10 cellular contexts compared by ENCODE assay signal in the genomic region with DNA sequence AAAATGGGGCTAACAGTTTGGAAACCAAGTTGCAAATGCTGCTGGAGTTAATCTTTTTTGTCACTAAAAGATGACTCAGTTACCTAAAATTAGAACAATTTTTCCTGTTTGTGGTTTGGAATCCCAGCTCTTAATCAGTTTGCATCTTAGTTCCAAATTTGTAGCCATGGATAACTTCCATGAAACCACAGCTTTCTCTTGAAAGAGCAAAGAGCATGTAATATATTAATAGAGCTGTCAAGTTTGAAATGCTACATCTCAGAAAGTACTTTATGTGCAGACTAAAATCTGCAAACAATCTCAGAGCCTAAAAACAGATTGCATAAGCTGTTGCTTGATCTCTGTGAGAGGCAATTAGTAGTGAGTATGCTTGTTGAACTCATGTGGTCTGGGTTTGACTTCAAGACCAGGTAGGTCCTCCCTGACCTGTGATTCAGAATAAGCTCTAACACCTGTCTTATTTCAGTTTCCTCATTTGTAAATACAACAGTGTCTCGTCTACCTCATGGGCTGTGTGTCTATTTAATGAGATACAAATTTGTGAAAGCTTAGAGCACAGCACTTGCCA. TPM values are rescaled to one million over a fixed set of nuclear protein-coding genes. Genes with fewer than 3 reads are reported as not detected.
DNase-seq lines count a peak whose midpoint lies in the region; ATAC-seq and TF ChIP-seq lines count a peak whose summit lies in the region.
"Had no signal": no experiment of that assay in that cellular context is flagged by ENCODE, and none has a peak within 500 bp of the region (broad histone marks: within the 10 kb centered on the region; RNA-seq: fewer than 3 reads in every experiment).

No MANE protein-coding gene starts in this region.

- WGBS in mesodermal cell (ENCODE audit: insufficient coverage in 2 of 2), 2 experiments, result no CpG with 5 or more reads among the region's 1 CpG

- POLR2A ChIA-PET in naive thymus-derived CD4-positive, alpha-beta T cell (lab: Charles Lee), result interaction anchor here (0.8 to 1.1 kb wide), 2 partner anchors 11 to 31 kb away, joined by 3 read pairs; no protein-coding TSS in a partner anchor

- no peaks in the 10 kb centered on the region for H3K9me3 Mint-ChIP-seq in activated naive CD4-positive, alpha-beta T cell treated with anti-CD3 and anti-CD28 coated beads, Interleukin-2, amount 10 ng/mL, durations not matched to agents 7 days and 5 days
- no peaks in the 10 kb centered on the region for H3K9me3 Mint-ChIP-seq in naive thymus-derived CD4-positive, alpha-beta T cell
- no peaks in the 10 kb centered on the region for H3K9me3 Mint-ChIP-seq in activated naive CD4-positive, alpha-beta T cell treated with anti-CD3 and anti-CD28 coated beads, Interleukin-2, amount 50 U/mL, for 72 hours

- TF ChIP-seq CTCF in AG09309 (IDR thresholded peaks at IDR 0.05; ENCODE audit: control insufficient read depth, insufficient read depth, low read depth, low read length, missing control alignments), result no peak

- H3K27me3 Mint-ChIP-seq in activated naive CD4-positive, alpha-beta T cell treated with anti-CD3 and anti-CD28 coated beads, Interleukin-2, amount 10 ng/mL, durations not matched to agents 7 days and 5 days, result no peaks in the 10 kb centered on the region
- no peaks in the 10 kb centered on the region for H3K27me3 Mint-ChIP-seq in naive thymus-derived CD4-positive, alpha-beta T cell

- no peaks in the 10 kb centered on the region for H3K27me3 ChIP-seq in duodenal mucosa (ENCODE audit: control insufficient read depth in 1 of 2, insufficient read depth in 2 of 2, low read length in 2 of 2)
- H3K27me3 ChIP-seq in naive thymus-derived CD4-positive, alpha-beta T cell (ENCODE audit: control insufficient read depth in 2 of 2, insufficient read depth in 2 of 2, low read length in 2 of 2), result no peaks in the 10 kb centered on the region

- no peak overlapping the region for H3K4me3 Mint-ChIP-seq in activated naive CD4-positive, alpha-beta T cell treated with anti-CD3 and anti-CD28 coated beads, Interleukin-2, amount 10 ng/mL, durations not matched to agents 7 days and 5 days
- H3K4me3 Mint-ChIP-seq in naive thymus-derived CD4-positive, alpha-beta T cell, result no peak overlapping the region

- H3K9me3 ChIP-seq in duodenal mucosa (ENCODE audit: control insufficient read depth in 1 of 2, low read length in 2 of 2) (no peaks in the 10 kb centered on the region), mesodermal cell (ENCODE audit: control insufficient read depth, low read length) (no peaks in the 10 kb centered on the region)
- no peaks in the 10 kb centered on the region for H3K9me3 ChIP-seq in naive thymus-derived CD4-positive, alpha-beta T cell (ENCODE audit: control insufficient read depth in 2 of 3, low read length in 3 of 3)
- H3K9me3 ChIP-seq: Caco-2 had no signal

- peaks cover 8% of the 10 kb centered on the region for H3K36me3 Mint-ChIP-seq in activated naive CD4-positive, alpha-beta T cell treated with anti-CD3 and anti-CD28 coated beads, Interleukin-2, amount 10 ng/mL, durations not matched to agents 7 days and 5 days
- H3K36me3 Mint-ChIP-seq in naive thymus-derived CD4-positive, alpha-beta T cell, result peaks cover 7 to 38% (median 21%) of the 10 kb centered on the region in 5 donors
- H3K36me3 Mint-ChIP-seq in activated naive CD4-positive, alpha-beta T cell treated with anti-CD3 and anti-CD28 coated beads, Interleukin-2, amount 50 U/mL, for 72 hours, result no peaks in the 10 kb centered on the region

- H3K36me3 ChIP-seq in duodenal mucosa (ENCODE audit: control insufficient read depth in 1 of 2, insufficient read depth in 2 of 2, low read length in 2 of 2), result peaks cover 0 to 4% of the 10 kb centered on the region in 2 donors
- peaks cover 43% of the 10 kb centered on the region for H3K36me3 ChIP-seq in mesodermal cell (ENCODE audit: control insufficient read depth, insufficient read depth, low read length)
- H3K36me3 ChIP-seq in naive thymus-derived CD4-positive, alpha-beta T cell (ENCODE audit: control insufficient read depth in 2 of 3, insufficient read depth in 3 of 3, low read length in 3 of 3), result peaks cover 0 to 24% (median 0%) of the 10 kb centered on the region in 3 experiments

- H3K4me3 ChIP-seq in AG09309 (ENCODE audit: control insufficient read depth, low read depth, low read length) (no peak overlapping the region), duodenal mucosa (ENCODE audit: low read depth in 1 of 2, low read length in 2 of 2) (no peak overlapping the region), mesodermal cell (ENCODE audit: extremely low read depth, insufficient read depth, low read length, poor library complexity, severe bottlenecking) (no peak overlapping the region)
- H3K4me3 ChIP-seq in naive thymus-derived CD4-positive, alpha-beta T cell (ENCODE audit: low read length), result no peak overlapping the region

- H3K4me1 ChIP-seq in duodenal mucosa (ENCODE audit: control insufficient read depth in 1 of 2, insufficient read depth in 2 of 2, low read length in 2 of 2) (peaks cover 23 to 43% of the 10 kb centered on the region in 2 donors), mesodermal cell (ENCODE audit: control insufficient read depth, insufficient read depth, low read length, poor library complexity, severe bottlenecking) (peaks cover 24% of the 10 kb centered on the region)
- H3K4me1 ChIP-seq in naive thymus-derived CD4-positive, alpha-beta T cell (ENCODE audit: control insufficient read depth in 2 of 2, insufficient read depth in 2 of 2, low read length in 2 of 2), result no peaks in the 10 kb centered on the region

- no peak overlapping the region for H3K27ac Mint-ChIP-seq in activated naive CD4-positive, alpha-beta T cell treated with anti-CD3 and anti-CD28 coated beads, Interleukin-2, amount 10 ng/mL, durations not matched to agents 7 days and 5 days
- H3K27ac Mint-ChIP-seq in naive thymus-derived CD4-positive, alpha-beta T cell, result no peak overlapping the region
- H3K27ac Mint-ChIP-seq in activated naive CD4-positive, alpha-beta T cell treated with anti-CD3 and anti-CD28 coated beads, Interleukin-2, amount 50 U/mL, for 72 hours, result no peak overlapping the region

- DNase-seq in AG09309 (ENCODE audit: low read depth), result peak; percentile 82
- peak; percentile 53 for DNase-seq in HT1080 (ENCODE audit: low read depth)
- no peak for DNase-seq in activated naive CD4-positive, alpha-beta T cell treated with anti-CD3 and anti-CD28 coated beads, Interleukin-2, amount 10 ng/mL, durations not matched to agents 7 days and 5 days
- no peak for DNase-seq in naive thymus-derived CD4-positive, alpha-beta T cell
- no peak for DNase-seq in activated naive CD4-positive, alpha-beta T cell treated with anti-CD3 and anti-CD28 coated beads, Interleukin-2, amount 50 U/mL, for 72 hours (ENCODE audit: low spot score in 2 of 2)
- DNase-seq: Caco-2, GOT3 had no signal

- intact Hi-C loops in naive thymus-derived CD4-positive, alpha-beta T cell (cut with micrococcal nuclease), result no loop called here

- H3K27ac ChIP-seq in duodenal mucosa (ENCODE audit: low read depth, low read length), result peak overlapping the region; percentile 32
- H3K27ac ChIP-seq in mesodermal cell (ENCODE audit: low read depth, low read length, severe bottlenecking), result peak overlapping the region; percentile 63
- H3K27ac ChIP-seq in naive thymus-derived CD4-positive, alpha-beta T cell (ENCODE audit: low read depth, low read length), result no peak overlapping the region

- no peak overlapping the region for H3K9ac ChIP-seq in duodenal mucosa (ENCODE audit: low read depth in 1 of 2, low read length in 2 of 2)

- peaks cover 20% of the 10 kb centered on the region for H3K4me1 Mint-ChIP-seq in activated naive CD4-positive, alpha-beta T cell treated with anti-CD3 and anti-CD28 coated beads, Interleukin-2, amount 10 ng/mL, durations not matched to agents 7 days and 5 days
- H3K4me1 Mint-ChIP-seq in naive thymus-derived CD4-positive, alpha-beta T cell, result peaks cover 0 to 22% (median 5%) of the 10 kb centered on the region in 7 donors

- no peak for ATAC-seq in HG03039 (IDR thresholded peaks at IDR 0.05; ENCODE audit: unreplicated experiment)
- no peak for ATAC-seq in naive thymus-derived CD4-positive, alpha-beta T cell
- no peak for ATAC-seq in activated naive CD4-positive, alpha-beta T cell treated with anti-CD3 and anti-CD28 coated beads, Interleukin-2, amount 50 U/mL, for 72 hours

- CTCF ChIA-PET in activated naive CD4-positive, alpha-beta T cell treated with anti-CD3 and anti-CD28 coated beads, Interleukin-2, amount 10 ng/mL, durations not matched to agents 7 days and 5 days (lab: Charles Lee), result interaction anchor here (1.4 to 1.6 kb wide), 2 partner anchors 12 to 23 kb away, joined by 3 to 4 read pairs; partner anchors contain the start of gene DHX35
- CTCF ChIA-PET in naive thymus-derived CD4-positive, alpha-beta T cell (lab: Charles Lee), result no interaction called here

RNA-seq across cellular contexts. Expression of gene DHX35, which starts 23.5 kb away (rescaled TPM):
- total RNA-seq in HT1080 (2014; rRNA removed; shearing (Covaris generic)), result 9.4 and 9.8 TPM in 2 replicates
- polyA plus RNA-seq in HT1080 (2015; cell fraction: cytosol; rRNA removed), result 6.5 and 7.7 TPM in 2 replicates
- polyA plus RNA-seq in HT1080 (2015; cell fraction: nucleus; rRNA removed), result 21.4 and 22.0 TPM in 2 replicates
- 10.1 TPM for polyA plus RNA-seq in mesodermal cell (2013, experiment 1 of 2)
- polyA plus RNA-seq in mesodermal cell (2013, experiment 2 of 2), result 8.7 TPM
- total RNA-seq in naive thymus-derived CD4-positive, alpha-beta T cell, result 10 to 100 TPM in 4 of 5 experiments, 1 to 10 TPM in 1; 8.0 to 13.3 (median 10.6) TPM
- polyA plus RNA-seq in naive thymus-derived CD4-positive, alpha-beta T cell, result 1 to 10 TPM; 4.7 to 8.9 TPM
- total RNA-seq in activated naive CD4-positive, alpha-beta T cell treated with anti-CD3 and anti-CD28 coated beads, Interleukin-2, amount 50 U/mL, for 72 hours, result 10 to 100 TPM; 11.6 to 12.1 TPM

RNA-seq across cellular contexts. Expression of gene FAM83D, which starts 59.5 kb away (rescaled TPM):
- 73.1 and 78.9 TPM in 2 replicates for total RNA-seq in HT1080 (2014; rRNA removed; shearing (Covaris generic))
- polyA plus RNA-seq in HT1080 (2015; cell fraction: cytosol; rRNA removed), result 42.0 and 43.2 TPM in 2 replicates
- polyA plus RNA-seq in HT1080 (2015; cell fraction: nucleus; rRNA removed), result 44.1 and 46.3 TPM in 2 replicates
- 26.3 TPM for polyA plus RNA-seq in mesodermal cell (2013, experiment 1 of 2)
- polyA plus RNA-seq in mesodermal cell (2013, experiment 2 of 2), result 27.9 TPM
- 10 to 100 TPM in 1 of 5 experiments, 1 to 10 TPM in 4; 1.4 to 11.1 (median 1.8) TPM for total RNA-seq in naive thymus-derived CD4-positive, alpha-beta T cell
- polyA plus RNA-seq in naive thymus-derived CD4-positive, alpha-beta T cell, result 1 to 10 TPM in 1 of 2 donors, under 1 TPM in 1; 0.82 to 2.0 TPM
- 10 to 100 TPM; 14.5 to 18.4 TPM for total RNA-seq in activated naive CD4-positive, alpha-beta T cell treated with anti-CD3 and anti-CD28 coated beads, Interleukin-2, amount 50 U/mL, for 72 hours

Comparison
In these comparisons a context has a peak if more than half of its experiments do, and no peak if none do; other contexts are left out.
1. DNase-seq: peak in AG09309 (single experiment) and HT1080 (single experiment); none in activated naive CD4-positive, alpha-beta T cell treated with anti-CD3 and anti-CD28 coated beads, Interleukin-2, amount 10 ng/mL, durations not matched to agents 7 days and 5 days (single experiment), naive thymus-derived CD4-positive, alpha-beta T cell (0 of 9) and activated naive CD4-positive, alpha-beta T cell treated with anti-CD3 and anti-CD28 coated beads, Interleukin-2, amount 50 U/mL, for 72 hours (0 of 2).